Comparison of ENCODE assay signal across 7 cellular contexts in genomic region chr9:27548055-27548741, GRCh38. TPM values are rescaled to one million over a fixed set of nuclear protein-coding genes. Genes with fewer than 3 reads are reported as not detected.
DNase-seq lines count a peak whose midpoint lies in the region; ATAC-seq and TF ChIP-seq lines count a peak whose summit lies in the region.

No MANE protein-coding gene starts in this region.

- H3K27ac ChIP-seq in MM.1S (ENCODE audit: low read length), result no peak overlapping the region
- peak overlapping the region in 1 of 2 donors; percentile 30 for H3K27ac ChIP-seq in breast epithelium
- H3K27ac ChIP-seq in right lobe of liver, result no peak overlapping the region

- TF ChIP-seq CTCF in GM13976 (IDR thresholded peaks at IDR 0.05; ENCODE audit: borderline replicate concordance, control extremely low read depth, extremely low read depth, insufficient read depth, missing control alignments), result peak; percentile 22
- TF ChIP-seq CTCF in MM.1S (IDR thresholded peaks at IDR 0.05; ENCODE audit: low read length), result 0 out of 2 replicates have a peak, but pooled peaks have one; percentile 25
- TF ChIP-seq CTCF in breast epithelium (IDR thresholded peaks at IDR 0.05), result peak in 2 of 3 donors; percentile 49 to 56
- peak; percentile 49 to 55 (median 52) for TF ChIP-seq CTCF in right lobe of liver (IDR thresholded peaks at IDR 0.05)

- intact Hi-C loops in breast epithelium (cut with DNase I; ENCODE audit: low total_unique reads) (loop anchor here (10.0 kb wide), 1 partner anchor 213 kb away; no protein-coding TSS in a partner anchor), right lobe of liver (cut with DNase I) (no loop called here)

- ATAC-seq in right lobe of liver (peak; percentile 89 to 95 (median 92)), HG03342 (IDR thresholded peaks at IDR 0.05; ENCODE audit: unreplicated experiment) (no peak)

- in situ Hi-C loops in GM13976 (cut with MboI; ENCODE audit: low sequenced_read_pairs, unreplicated experiment), result no loop called here

- H3K9ac ChIP-seq in MM.1S (ENCODE audit: low read length), result no peak overlapping the region

- no peak overlapping the region for H2AFZ ChIP-seq in MM.1S (ENCODE audit: low read length)

- H3K27me3 ChIP-seq in MM.1S (replicated peaks; ENCODE audit: insufficient read depth, low read length) (no peaks in the 10 kb centered on the region), breast epithelium (no peaks in the 10 kb centered on the region), right lobe of liver (no peaks in the 10 kb centered on the region)

- H3K9me2 ChIP-seq in MM.1S (replicated peaks; ENCODE audit: insufficient read depth, low read length), result no peaks in the 10 kb centered on the region

- 28% methylated on average over 10 of the region's 10 CpGs for WGBS in right lobe of liver (ENCODE audit: insufficient coverage, low coverage, low lambda C conversion rate, missing lambda C conversion rate)

- no peaks in the 10 kb centered on the region for H4K20me1 ChIP-seq in MM.1S (ENCODE audit: insufficient read depth, low read length)

- no peak for DNase-seq in GM13976 (ENCODE audit: low spot score)
- DNase-seq in MM.1S, result peak; percentile 6
- no peak for DNase-seq in breast epithelium (ENCODE audit: low spot score in 2 of 2)
- DNase-seq in right lobe of liver, result no peak
- no peak for DNase-seq in occipital lobe (lab: John Stamatoyannopoulos, UW)
- DNase-seq in activated CD8-positive, alpha-beta memory T cell treated with anti-CD3 and anti-CD28 coated beads, Interleukin-2, amount 50 U/mL, for 48 hours, result no peak

- H3K4me1 ChIP-seq in MM.1S (ENCODE audit: low read length), result no peaks in the 10 kb centered on the region
- H3K4me1 ChIP-seq in breast epithelium, result peaks cover 0 to 9% of the 10 kb centered on the region in 2 donors
- H3K4me1 ChIP-seq in right lobe of liver, result no peaks in the 10 kb centered on the region

- H3K4me2 ChIP-seq in MM.1S (ENCODE audit: low read depth, low read length), result no peak overlapping the region

- no peaks in the 10 kb centered on the region for H3K36me3 ChIP-seq in MM.1S (replicated peaks; ENCODE audit: insufficient read depth, low read length)
- H3K36me3 ChIP-seq in breast epithelium, result peaks cover 5% of the 10 kb centered on the region
- peaks cover 0 to 7% (median 0%) of the 10 kb centered on the region in 4 donors for H3K36me3 ChIP-seq in right lobe of liver

- H3K4me3 ChIP-seq in MM.1S (ENCODE audit: low read length) (no peak overlapping the region), breast epithelium (no peak overlapping the region), right lobe of liver (no peak overlapping the region)

- no peaks in the 10 kb centered on the region for H3F3A ChIP-seq in MM.1S (ENCODE audit: insufficient read depth, low read length)

- no peaks in the 10 kb centered on the region for H3K79me2 ChIP-seq in MM.1S (ENCODE audit: low read length)

- H3K9me3 ChIP-seq in MM.1S (replicated peaks; ENCODE audit: insufficient read depth, low read length) (no peaks in the 10 kb centered on the region), breast epithelium (no peaks in the 10 kb centered on the region), right lobe of liver (no peaks in the 10 kb centered on the region)

- TF ChIP-seq POLR2A in breast epithelium (IDR thresholded peaks at IDR 0.05), result no peak
- TF ChIP-seq POLR2A in right lobe of liver (IDR thresholded peaks at IDR 0.05), result no peak

RNA-seq across cellular contexts. Expression of gene MOB3B, which starts 18.6 kb away (rescaled TPM):
- total RNA-seq in breast epithelium (10 to 100 TPM; 12.8 to 19.3 (median 13.1) TPM), right lobe of liver (1 to 10 TPM; 1.0 to 2.4 (median 1.7) TPM), occipital lobe (6.2 TPM)

RNA-seq across cellular contexts. Expression of gene IFNK, which starts 24.1 kb away (rescaled TPM):
- total RNA-seq in breast epithelium, result not detected
- total RNA-seq in right lobe of liver, result not detected
- total RNA-seq in occipital lobe, result not detected

RNA-seq across cellular contexts. Expression of gene C9orf72, which starts 25.1 kb away (rescaled TPM):
- total RNA-seq in breast epithelium (10 to 100 TPM; 20.8 to 43.9 (median 27.2) TPM), right lobe of liver (1 to 10 TPM; 4.9 to 7.7 (median 6.8) TPM), occipital lobe (69.3 TPM)
